19 cellular contexts compared by ENCODE assay signal in the genomic region with DNA sequence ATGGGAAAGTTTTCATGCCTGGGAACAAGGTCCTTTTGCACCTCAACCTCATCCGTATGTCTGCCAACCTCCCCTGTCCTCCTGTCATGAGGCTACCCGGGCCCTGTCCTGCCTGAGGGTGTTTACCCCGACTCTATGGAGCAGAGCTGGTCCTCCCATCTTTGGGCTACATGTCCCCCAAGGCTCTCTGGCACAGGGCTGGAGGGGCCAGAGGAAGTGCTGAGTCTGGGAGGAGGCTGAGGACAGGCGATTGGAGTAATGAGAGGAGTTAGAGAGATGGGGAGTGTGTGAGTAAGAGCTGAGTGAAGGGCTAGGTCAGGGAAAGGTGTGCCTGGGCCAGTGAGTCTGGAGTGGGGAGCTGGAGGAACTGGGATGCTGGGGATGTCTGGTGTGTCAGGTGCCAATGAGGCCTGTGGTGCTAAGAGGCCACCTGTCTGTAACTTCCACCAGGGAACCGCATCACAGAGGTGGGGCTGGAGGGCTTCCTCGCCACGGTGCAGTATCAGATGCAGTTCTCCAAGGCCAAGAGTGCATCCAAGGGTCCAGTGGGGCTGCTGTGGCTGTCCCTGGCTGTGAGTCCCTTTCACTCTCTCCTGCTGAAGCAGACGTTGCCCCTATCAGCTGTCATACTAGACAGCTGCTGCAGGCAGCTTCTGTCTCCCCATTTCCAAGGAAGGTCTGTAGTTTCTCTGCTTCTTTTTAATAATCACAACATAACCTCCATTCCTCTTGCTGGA. TPM values are rescaled to one million over a fixed set of nuclear protein-coding genes. Genes with fewer than 3 reads are reported as not detected.
DNase-seq lines count a peak whose midpoint lies in the region; ATAC-seq and TF ChIP-seq lines count a peak whose summit lies in the region.
"Had no signal": no experiment of that assay in that cellular context is flagged by ENCODE, and none has a peak within 500 bp of the region (broad histone marks: within the 10 kb centered on the region; RNA-seq: fewer than 3 reads in every experiment).

No MANE protein-coding gene starts in this region.

- no peaks in the 10 kb centered on the region for H3K9me3 ChIP-seq in lower lobe of right lung
- no peaks in the 10 kb centered on the region for H3K9me3 ChIP-seq in psoas muscle
- H3K9me3 ChIP-seq: Caco-2, MG63, Peyer's patch had no signal

- peak overlapping the region; percentile 7 for H3K4me3 ChIP-seq in lower lobe of right lung
- H3K4me3 ChIP-seq in psoas muscle, result no peak overlapping the region
- H3K4me3 ChIP-seq: MG63, Peyer's patch had no signal

- H3K27me3 Mint-ChIP-seq in CD14-positive monocyte (ENCODE audit: low read depth in 3 of 3) (peaks cover 28 to 33% (median 31%) of the 10 kb centered on the region in 3 donors), chondrocyte (ENCODE audit: low read depth) (peaks cover 33% of the 10 kb centered on the region)

- DNase-seq in CD14-positive monocyte (ENCODE audit: low spot score) (no peak), chondrocyte (ENCODE audit: low spot score) (peak; percentile 54), lower lobe of right lung (no peak), psoas muscle (peak in 1 of 2 donors; percentile 43), COLO668 (lab: John Stamatoyannopoulos, UW; ENCODE audit: unreplicated experiment) (no peak)
- DNase-seq in activated CD8-positive, alpha-beta memory T cell treated with anti-CD3 and anti-CD28 coated beads for 24 hours, result no peak
- DNase-seq: Caco-2, HCEC 1CT, MG63, NCI-H1092 treated with DMSO at 0.1 percent for 48 hours, NCI-H1694, NCI-H2107, NCI-H226, NCI-H526 treated with DMSO at 0.1 percent for 48 hours, Right ventricle myocardium superior had no signal

- ATAC-seq in lower lobe of right lung (no peak), psoas muscle (peak in 3 of 4 donors; percentile 7 to 23 (median 19)), GM21737 (IDR thresholded peaks at IDR 0.05; ENCODE audit: unreplicated experiment) (no peak), HG03097 (IDR thresholded peaks at IDR 0.05; ENCODE audit: low FRiP score, unreplicated experiment) (no peak)

- H3K27me3 ChIP-seq in lower lobe of right lung (ENCODE audit: low read depth), result peaks cover 10% of the 10 kb centered on the region
- peaks cover 0 to 30% (median 8%) of the 10 kb centered on the region in 3 donors for H3K27me3 ChIP-seq in psoas muscle (ENCODE audit: insufficient read depth in 3 of 3, low read length in 2 of 3)

- peak overlapping the region; percentile 73 to 94 for H3K4me3 Mint-ChIP-seq in CD14-positive monocyte
- H3K4me3 Mint-ChIP-seq in chondrocyte (ENCODE audit: unreplicated experiment), result no peak overlapping the region

- H3K27ac Mint-ChIP-seq in CD14-positive monocyte, result peak overlapping the region in 5 of 7 donors; percentile 33 to 78 (median 50)
- H3K27ac Mint-ChIP-seq in chondrocyte (ENCODE audit: unreplicated experiment), result no peak overlapping the region

- H3K4me1 ChIP-seq in lower lobe of right lung, result peaks cover 18% of the 10 kb centered on the region
- H3K4me1 ChIP-seq in psoas muscle, result no peaks in the 10 kb centered on the region
- H3K4me1 ChIP-seq: Caco-2 had no signal

- 44 to 51% (median 46%) methylated on average over 8 of the region's 8 CpGs for WGBS in psoas muscle, 3 donors

- peaks cover 32% of the 10 kb centered on the region for H3K4me1 Mint-ChIP-seq in CD14-positive monocyte
- H3K4me1 Mint-ChIP-seq in chondrocyte (ENCODE audit: low read depth), result peaks cover 9% of the 10 kb centered on the region

- TF ChIP-seq CTCF in CD14-positive monocyte (IDR thresholded peaks at IDR 0.05) (no peak), chondrocyte (IDR thresholded peaks at IDR 0.05) (no peak), lower lobe of right lung (IDR thresholded peaks at IDR 0.05) (no peak), psoas muscle (IDR thresholded peaks at IDR 0.05) (no peak)

- H3K9me3 Mint-ChIP-seq in CD14-positive monocyte (peaks cover 6 to 16% (median 13%) of the 10 kb centered on the region in 7 donors), chondrocyte (ENCODE audit: low read depth) (no peaks in the 10 kb centered on the region)

- H3K27ac ChIP-seq in lower lobe of right lung (no peak overlapping the region), psoas muscle (no peak overlapping the region)
- H3K27ac ChIP-seq: C4-2B, Peyer's patch had no signal

- H3K36me3 ChIP-seq in lower lobe of right lung (peaks cover 22% of the 10 kb centered on the region), psoas muscle (ENCODE audit: insufficient read depth in 1 of 2, low read depth in 1 of 2) (peaks cover 0 to 26% of the 10 kb centered on the region in 2 donors)

- intact Hi-C loops in CD14-positive monocyte (cut with micrococcal nuclease) (loop anchor here in 1 of 2 donors (10.0 kb wide), 1 partner anchor 143 kb away; no protein-coding TSS in a partner anchor), lower lobe of right lung (cut with DNase I) (no loop called here), psoas muscle (cut with DNase I) (no loop called here)

- H3K36me3 Mint-ChIP-seq in CD14-positive monocyte, result peaks cover 26 to 30% of the 10 kb centered on the region in 2 donors
- peaks cover 13% of the 10 kb centered on the region for H3K36me3 Mint-ChIP-seq in chondrocyte (ENCODE audit: low read depth)

RNA-seq across cellular contexts. Expression of gene LRRC71, which starts 11.7 kb away (rescaled TPM):
- polyA plus RNA-seq in CD14-positive monocyte (not detected), psoas muscle (under 1 TPM in 2 of 3 donors, not detected in 1; 0.03 TPM)
- total RNA-seq in chondrocyte (not detected in 3 replicates), lower lobe of right lung (5.3 TPM), psoas muscle (not detected)
- total RNA-seq: Caco-2, Peyer's patch, Right ventricle myocardium superior had no signal

RNA-seq across cellular contexts. Expression of gene PEAR1, which starts 38.6 kb away (rescaled TPM):
- polyA plus RNA-seq in CD14-positive monocyte (not detected), psoas muscle (1 to 10 TPM; 2.1 to 4.6 (median 2.6) TPM)
- total RNA-seq in chondrocyte (1.4 to 13.7 TPM (median 9.9 TPM) in 3 replicates), lower lobe of right lung (14.8 TPM), psoas muscle (1 to 10 TPM; 3.8 to 7.3 (median 4.1) TPM)

Comparison
In these comparisons a context has a peak if more than half of its experiments do, and no peak if none do; other contexts are left out.
1. ATAC-seq: peak in psoas muscle (3 of 4); none in lower lobe of right lung (0 of 2), GM21737 (single experiment) and HG03097 (single experiment).